In genomic region chr1:239987103-239987745, GRCh38 we compare ENCODE assay signal across 8 cellular contexts.
A peak's percentile ranks its signal among the peaks of the same experiment; 100 is the strongest.
DNase-seq lines count a peak whose midpoint lies in the region; ATAC-seq, FAIRE-seq and TF ChIP-seq lines count a peak whose summit lies in the region.

No MANE protein-coding gene starts in this region.

- peaks cover 8% of the 10 kb centered on the region for H3K9me3 ChIP-seq in mucosa of descending colon

- H3K4me1 ChIP-seq in mucosa of descending colon (ENCODE audit: low read depth) = no peaks in the 10 kb centered on the region

- H3K4me3 Mint-ChIP-seq in stimulated activated effector memory CD8-positive, alpha-beta T cell treated with anti-CD3 and anti-CD28 coated beads, Interleukin-12 subunit alpha, Interleukin-12 subunit beta, amount 100 ng/mL, for 72 hours = no peak overlapping the region

- intact Hi-C loops in mucosa of descending colon (cut with DNase I, micrococcal nuclease) = no loop called here

- H3K4me1 Mint-ChIP-seq in stimulated activated effector memory CD8-positive, alpha-beta T cell treated with anti-CD3 and anti-CD28 coated beads, Interleukin-12 subunit alpha, Interleukin-12 subunit beta, amount 100 ng/mL, for 72 hours = no peaks in the 10 kb centered on the region

- no peaks in the 10 kb centered on the region for H3K36me3 ChIP-seq in mucosa of descending colon (ENCODE audit: low read depth)

- FAIRE-seq in GM18507 (lab: Jason Lieb, UNC) = peak; percentile 51

- no peak overlapping the region for H3K4me3 ChIP-seq in mucosa of descending colon

- H3K9me3 Mint-ChIP-seq in stimulated activated effector memory CD8-positive, alpha-beta T cell treated with anti-CD3 and anti-CD28 coated beads, Interleukin-12 subunit alpha, Interleukin-12 subunit beta, amount 100 ng/mL, for 72 hours = peaks cover 22% of the 10 kb centered on the region

- ATAC-seq in mucosa of descending colon (no peak), GM19397 (IDR thresholded peaks at IDR 0.05; ENCODE audit: unreplicated experiment) (no peak), HG03442 (IDR thresholded peaks at IDR 0.05; ENCODE audit: unreplicated experiment) (no peak)
- no peak for ATAC-seq in stimulated activated effector memory CD8-positive, alpha-beta T cell treated with anti-CD3 and anti-CD28 coated beads, Interleukin-12 subunit alpha, Interleukin-12 subunit beta, amount 100 ng/mL, for 72 hours

- no peaks in the 10 kb centered on the region for H3K36me3 Mint-ChIP-seq in stimulated activated effector memory CD8-positive, alpha-beta T cell treated with anti-CD3 and anti-CD28 coated beads, Interleukin-12 subunit alpha, Interleukin-12 subunit beta, amount 100 ng/mL, for 72 hours

- DNase-seq in Ammon's horn (ENCODE audit: low spot score) = peak; percentile 40
- no peak for DNase-seq in GM18507 (ENCODE audit: extremely low spot score, insufficient read length, low read depth)
- peak; percentile 41 for DNase-seq in NCI-H82 treated with DMSO at 0.1 percent for 48 hours (lab: John Stamatoyannopoulos, UW; ENCODE audit: unreplicated experiment)
- DNase-seq in cerebellum (ENCODE audit: low spot score) = peak; percentile 1
- DNase-seq in mucosa of descending colon = peak in 1 of 3 donors; percentile 80
- DNase-seq in stimulated activated effector memory CD8-positive, alpha-beta T cell treated with anti-CD3 and anti-CD28 coated beads, Interleukin-12 subunit alpha, Interleukin-12 subunit beta, amount 100 ng/mL, for 72 hours (ENCODE audit: low spot score in 2 of 2) = no peak

- no peak overlapping the region for H3K27ac Mint-ChIP-seq in stimulated activated effector memory CD8-positive, alpha-beta T cell treated with anti-CD3 and anti-CD28 coated beads, Interleukin-12 subunit alpha, Interleukin-12 subunit beta, amount 100 ng/mL, for 72 hours

- peak; percentile 33 for TF ChIP-seq CTCF in mucosa of descending colon (IDR thresholded peaks at IDR 0.05)

Comparison
In these comparisons a context has a peak if more than half of its experiments do, and no peak if none do; other contexts are left out.
1. DNase-seq: peak in Ammon's horn (single experiment), NCI-H82 treated with DMSO at 0.1 percent for 48 hours (single experiment) and cerebellum (single experiment); none in GM18507 (single experiment) and stimulated activated effector memory CD8-positive, alpha-beta T cell treated with anti-CD3 and anti-CD28 coated beads, Interleukin-12 subunit alpha, Interleukin-12 subunit beta, amount 100 ng/mL, for 72 hours (0 of 2).